29 cellular contexts compared by ENCODE assay signal in genomic region chr19:16060294-16060693, GRCh38.
"Had no signal": no experiment of that assay in that cellular context is flagged by ENCODE, and none has a peak within 500 bp of the region (broad histone marks: within the 10 kb centered on the region; RNA-seq: fewer than 3 reads in every experiment).

No MANE protein-coding gene starts in this region.

- H3K27ac ChIP-seq: ascending aorta, cardiac muscle cell, WERI-Rb-1 had no signal

- DNase-seq: activated CD4-positive, alpha-beta memory T cell treated with anti-CD3 and anti-CD28 coated beads, Interleukin-2, amount 10 ng/mL, durations not matched to agents 7 days and 5 days; activated CD4-positive, alpha-beta T cell treated with anti-CD3 and anti-CD28 coated beads for 1 hour; activated CD4-positive, alpha-beta T cell treated with anti-CD3 and anti-CD28 coated beads for 4 hours; activated CD4-positive, alpha-beta T cell treated with anti-CD3 and anti-CD28 coated beads, Interleukin-2, amount 10 ng/mL, durations not matched to agents 7 days and 5 days; activated CD4-positive, alpha-beta T cell treated with anti-CD3 and anti-CD28 coated beads, Interleukin-2, amount 50 U/mL, for 48 hours; activated CD4-positive, CD25-positive, alpha-beta regulatory T cell; activated CD8-positive, alpha-beta memory T cell treated with anti-CD3 and anti-CD28 coated beads for 24 hours; activated CD8-positive, alpha-beta memory T cell treated with anti-CD3 and anti-CD28 coated beads, Interleukin-2, amount 10 ng/mL, durations not matched to agents 7 days and 5 days; activated CD8-positive, alpha-beta memory T cell treated with anti-CD3 and anti-CD28 coated beads, Interleukin-2, amount 50 U/mL, for 48 hours; activated CD8-positive, alpha-beta T cell treated with anti-CD3 and anti-CD28 coated beads, Interleukin-2, amount 10 ng/mL, durations not matched to agents 7 days and 5 days; activated effector memory CD4-positive, alpha-beta T cell treated with Interleukin-2 at 50 U/mL for 16 hours; activated gamma-delta T cell; activated naive CD4-positive, alpha-beta T cell treated with anti-CD3 and anti-CD28 coated beads, Interleukin-2, amount 10 ng/mL, durations not matched to agents 7 days and 5 days; activated naive CD4-positive, alpha-beta T cell treated with Interleukin-2 at 50 U/mL for 16 hours; activated naive CD8-positive, alpha-beta T cell treated with anti-CD3 and anti-CD28 coated beads, Interleukin-2, amount 10 ng/mL, durations not matched to agents 7 days and 5 days; activated naive CD8-positive, alpha-beta T cell treated with anti-CD3 and anti-CD28 coated beads, Interleukin-2, amount 50 U/mL, for 24 hours; activated T-cell treated with anti-CD3 and anti-CD28 coated beads, Interleukin-2, amount 50 U/mL, for 24 hours; activated T-cell treated with anti-CD3 and anti-CD28 coated beads, Interleukin-2, amount 50 U/mL, for 48 hours; amygdala; anterior cingulate cortex; caudate nucleus; T-helper 1 cell; T-helper 2 cell; T-helper 9 cell; WERI-Rb-1 had no signal

- ATAC-seq: activated CD4-positive, CD25-positive, alpha-beta regulatory T cell treated with anti-CD3 and anti-CD28 coated beads, Interleukin-2, amount 50 U/mL, for 24 hours; activated CD8-positive, alpha-beta memory T cell treated with anti-CD3 and anti-CD28 coated beads, Interleukin-2, amount 10 ng/mL, durations not matched to agents 7 days and 5 days; activated CD8-positive, alpha-beta T cell treated with anti-CD3 and anti-CD28 coated beads, Interleukin-2, amount 10 ng/mL, durations not matched to agents 7 days and 5 days; activated naive CD8-positive, alpha-beta T cell treated with anti-CD3 and anti-CD28 coated beads, Interleukin-2, amount 50 U/mL, for 24 hours; WTC11 had no signal
